8 cellular contexts compared by ENCODE assay signal in genomic region chr1:17119076-17119743, GRCh38. TPM values are rescaled to one million over a fixed set of nuclear protein-coding genes. Genes with fewer than 3 reads are reported as not detected.
A peak's percentile ranks its signal among the peaks of the same experiment; 100 is the strongest.
DNase-seq lines count a peak whose midpoint lies in the region; TF ChIP-seq lines count a peak whose summit lies in the region.

TSS of gene PADI2 (minus strand) at chr1:17119451. CDS start at chr1:17119371, 80 bp downstream.

- 6% methylated on average over 18 of the region's 58 CpGs for WGBS in mammary epithelial cell (ENCODE audit: low coverage, missing lambda C conversion rate)

- CTCF ChIA-PET in mammary epithelial cell (lab: Charles Lee; ENCODE audit: low non-redundant PET) = no interaction called here

- in situ Hi-C loops in mammary epithelial cell (cut with MboI; ENCODE audit: low sequenced_read_pairs in 2 of 2) = no loop called here

- H3K27ac ChIP-seq in mammary epithelial cell (ENCODE audit: insufficient read depth, low read depth, low read length) = no peak within 1 kb of the TSS

- H3K4me2 ChIP-seq in mammary epithelial cell (ENCODE audit: insufficient read depth, low read depth, low read length) = peak within 1 kb of the TSS; percentile 83

- DNase-seq in NCI-H524 (lab: John Stamatoyannopoulos, UW) (peak; percentile 11 to 45), NCI-H524 treated with DMSO at 0.1 percent for 48 hours (lab: John Stamatoyannopoulos, UW) (no peak), NAMALWA (ENCODE audit: low spot score) (peak; percentile 64), UCSD-AML1 (lab: John Stamatoyannopoulos, UW; ENCODE audit: unreplicated experiment) (peak; percentile 76), mammary epithelial cell (peak; percentile 59), iris pigment epithelial cell (ENCODE audit: low read depth) (peak; percentile 40), activated gamma-delta T cell (lab: John Stamatoyannopoulos, UW) (no peak)
- peak; percentile 14 to 52 for DNase-seq in stimulated activated CD4-positive, alpha-beta T cell treated with anti-CD3 and anti-CD28 coated beads, Interleukin-12 subunit alpha, Interleukin-12 subunit beta, amount 100 ng/mL, for 24 hours (ENCODE audit: low read depth in 2 of 2)

- H3K9me3 ChIP-seq in mammary epithelial cell (replicated peaks; ENCODE audit: insufficient read depth, low read length) = no peaks in the 10 kb centered on the region

- H3K36me3 ChIP-seq in mammary epithelial cell (ENCODE audit: insufficient read depth, low read length) = no peaks in the 10 kb centered on the region

- peaks cover 12% of the 10 kb centered on the region for H3K4me1 ChIP-seq in mammary epithelial cell (ENCODE audit: insufficient read depth, low read length)

- no peaks in the 10 kb centered on the region for H3K27me3 ChIP-seq in mammary epithelial cell (ENCODE audit: insufficient read depth, low read length)

- H3K4me3 ChIP-seq in mammary epithelial cell (replicated peaks in 1 of 3; ENCODE audit: insufficient read depth in 1 of 3, low read depth in 2 of 3, low read length in 3 of 3) = peak within 1 kb of the TSS in 2 of 3 experiments; percentile 37 to 44

- dilution Hi-C loops in mammary epithelial cell (cut with HindIII; ENCODE audit: low sequenced_read_pairs) = no loop called here

- H4K20me1 ChIP-seq in mammary epithelial cell (ENCODE audit: insufficient read depth, low read length) = no peaks in the 10 kb centered on the region

- intact Hi-C loops in mammary epithelial cell (cut with micrococcal nuclease) = loop anchor here (2.0 kb wide), 1 partner anchor 60 kb away; no protein-coding TSS in a partner anchor

- no peak within 1 kb of the TSS for H3K9ac ChIP-seq in mammary epithelial cell (ENCODE audit: insufficient read depth, low read length)

- no peaks in the 10 kb centered on the region for H3K79me2 ChIP-seq in mammary epithelial cell (ENCODE audit: insufficient read depth, low read length)

- no TSS peak for BruUV-seq in mammary epithelial cell (replicated peaks; lab: Mats Ljungman, UMichigan)

- no peak for TF ChIP-seq CTCF in mammary epithelial cell (conservative IDR thresholded peaks at IDR 0.05 in 1 of 2, IDR thresholded peaks at IDR 0.05 in 1 of 2; ENCODE audit: extremely low read depth in 1 of 2, insufficient read depth in 1 of 2, low read depth in 1 of 2, low read length in 2 of 2)

- H2AFZ ChIP-seq in mammary epithelial cell (ENCODE audit: low read depth, low read length) = peak within 1 kb of the TSS; percentile 41

RNA-seq across cellular contexts. Expression of gene PADI2, which starts in this region (rescaled TPM):
- total RNA-seq in mammary epithelial cell = 1 to 10 TPM; 1.3 to 2.2 TPM
- polyA plus RNA-seq in mammary epithelial cell = 0.97 TPM
- 4.7 TPM for polyA minus RNA-seq in mammary epithelial cell

Comparison
In these comparisons a context has a peak if more than half of its experiments do, and no peak if none do; other contexts are left out.
1. DNase-seq: peak in NCI-H524 (2 of 2), NAMALWA (single experiment), UCSD-AML1 (single experiment), mammary epithelial cell (single experiment), iris pigment epithelial cell (single experiment) and stimulated activated CD4-positive, alpha-beta T cell treated with anti-CD3 and anti-CD28 coated beads, Interleukin-12 subunit alpha, Interleukin-12 subunit beta, amount 100 ng/mL, for 24 hours (2 of 2); none in NCI-H524 treated with DMSO at 0.1 percent for 48 hours (single experiment) and activated gamma-delta T cell (single experiment).